ENCODE assay signal across 20 cellular contexts in the genomic region with DNA sequence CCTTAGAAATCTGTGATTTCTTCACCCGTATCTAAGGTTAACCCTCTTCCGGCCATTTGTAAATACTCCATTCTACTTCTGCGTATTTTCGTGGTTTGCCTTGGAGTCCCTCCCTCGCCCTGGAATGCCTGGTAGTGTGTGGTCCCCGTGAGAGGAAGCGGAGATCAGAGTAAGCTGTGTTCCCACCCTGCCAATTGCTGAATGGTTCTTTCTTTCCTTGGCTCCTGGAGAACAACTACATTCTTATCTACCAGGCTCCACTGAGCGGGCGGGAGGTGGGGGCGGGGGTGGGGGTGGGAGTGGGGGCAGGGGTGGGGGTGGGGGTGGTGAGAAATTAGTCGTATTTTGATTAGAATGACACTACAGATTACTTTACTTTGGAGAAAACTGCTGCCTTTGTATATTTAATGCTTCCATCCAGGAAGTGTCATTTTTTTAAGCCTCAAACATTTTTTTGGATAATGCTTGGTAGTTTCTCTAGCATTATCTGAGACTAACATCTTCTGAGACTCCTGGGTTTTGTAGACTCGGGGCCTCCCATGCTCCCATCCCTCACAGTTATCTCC. TPM values are rescaled to one million over a fixed set of nuclear protein-coding genes. Genes with fewer than 3 reads are reported as not detected.
A peak's percentile ranks its signal among the peaks of the same experiment; 100 is the strongest.
DNase-seq lines count a peak whose midpoint lies in the region; ATAC-seq, FAIRE-seq and TF ChIP-seq lines count a peak whose summit lies in the region.
"Had no signal": no experiment of that assay in that cellular context is flagged by ENCODE, and none has a peak within 500 bp of the region (broad histone marks: within the 10 kb centered on the region; RNA-seq: fewer than 3 reads in every experiment).

No MANE protein-coding gene starts in this region.

- H3F3A ChIP-seq in GM23338 (replicated peaks; ENCODE audit: low read depth), result no peaks in the 10 kb centered on the region

- H3K4me3 ChIP-seq in GM23338 (no peak overlapping the region), pancreas (no peak overlapping the region)
- H3K4me3 ChIP-seq: vagina had no signal

- intact Hi-C loops in pancreas (cut with DNase I), result no loop called here
- intact Hi-C loops in activated T-helper 1 cell treated with anti-CD3 and anti-CD28 coated beads, Interleukin-12 subunit alpha, Interleukin-12 subunit beta, Interleukin-2, Interleukin-4 antibody, amounts not matched to agents 30 ng/mL and 10 ng/mL and 1 ng/mL, durations not matched to agents 14 hours and 24 hours and 36 hours (cut with micrococcal nuclease), result no loop called here

- H4K20me1 ChIP-seq in GM23338 (replicated peaks; ENCODE audit: insufficient read depth), result no peaks in the 10 kb centered on the region; the same call in 1 of the 2 replicates

- no peaks in the 10 kb centered on the region for H3K9me2 ChIP-seq in GM23338 (ENCODE audit: insufficient read depth)

- no peak overlapping the region for H2AFZ ChIP-seq in GM23338

- WGBS in pancreas, 2 donors, result 63 to 67% methylated on average over 12 of the region's 12 CpGs

- H3K27me3 ChIP-seq in GM23338 (ENCODE audit: insufficient read depth), result no peaks in the 10 kb centered on the region
- no peaks in the 10 kb centered on the region for H3K27me3 ChIP-seq in pancreas
- H3K27me3 ChIP-seq: vagina had no signal

- ATAC-seq in GM23338 (peak; percentile 61), pancreas (peak in 2 of 4 donors; percentile 46 to 70), GM18873 (IDR thresholded peaks at IDR 0.05; ENCODE audit: low FRiP score, unreplicated experiment) (no peak)
- ATAC-seq: activated T-cell treated with anti-CD3 and anti-CD28 coated beads, Interleukin-2, amount 50 U/mL, for 72 hours; left ventricle myocardium superior had no signal

- H3K27ac ChIP-seq in GM23338 (ENCODE audit: low read depth), result no peak overlapping the region; the same call in 1 of the 2 replicates
- peak overlapping the region in 3 of 4 donors; percentile 16 to 37 (median 28) for H3K27ac ChIP-seq in pancreas
- H3K27ac ChIP-seq: vagina had no signal

- no peak overlapping the region for H3K4me3 Mint-ChIP-seq in GM23338
- no peak overlapping the region for H3K4me3 Mint-ChIP-seq in activated T-helper 1 cell treated with anti-CD3 and anti-CD28 coated beads, Interleukin-12 subunit alpha, Interleukin-12 subunit beta, Interleukin-2, Interleukin-4 antibody, amounts not matched to agents 30 ng/mL and 10 ng/mL and 1 ng/mL, durations not matched to agents 14 hours and 24 hours and 36 hours
- H3K4me3 Mint-ChIP-seq: activated T-cell treated with anti-CD3 and anti-CD28 coated beads, Interleukin-2, amount 50 U/mL, for 72 hours had no signal

- no peaks in the 10 kb centered on the region for H3K9me3 ChIP-seq in pancreas
- H3K9me3 ChIP-seq: vagina had no signal

- H3K36me3 Mint-ChIP-seq in GM23338 (ENCODE audit: low read depth), result no peaks in the 10 kb centered on the region; the same call in 2 of the 3 replicates
- H3K36me3 Mint-ChIP-seq in activated T-helper 1 cell treated with anti-CD3 and anti-CD28 coated beads, Interleukin-12 subunit alpha, Interleukin-12 subunit beta, Interleukin-2, Interleukin-4 antibody, amounts not matched to agents 30 ng/mL and 10 ng/mL and 1 ng/mL, durations not matched to agents 14 hours and 24 hours and 36 hours (ENCODE audit: low read depth), result peaks cover 6% of the 10 kb centered on the region
- H3K36me3 Mint-ChIP-seq: IgD-negative memory B cell had no signal

- H3K4me1 ChIP-seq in GM23338 (ENCODE audit: insufficient read depth), result no peaks in the 10 kb centered on the region
- no peaks in the 10 kb centered on the region for H3K4me1 ChIP-seq in pancreas
- H3K4me1 ChIP-seq: vagina had no signal

- H3K27ac Mint-ChIP-seq in GM23338, result no peak overlapping the region
- H3K27ac Mint-ChIP-seq in activated T-helper 1 cell treated with anti-CD3 and anti-CD28 coated beads, Interleukin-12 subunit alpha, Interleukin-12 subunit beta, Interleukin-2, Interleukin-4 antibody, amounts not matched to agents 30 ng/mL and 10 ng/mL and 1 ng/mL, durations not matched to agents 14 hours and 24 hours and 36 hours, result no peak overlapping the region
- H3K27ac Mint-ChIP-seq: activated T-cell treated with anti-CD3 and anti-CD28 coated beads, Interleukin-2, amount 50 U/mL, for 72 hours; IgD-negative memory B cell had no signal

- FAIRE-seq in pancreas (lab: Jason Lieb, UNC), result no peak
- FAIRE-seq: small intestine, TTC549 had no signal

- peaks cover 12% of the 10 kb centered on the region for H3K27me3 Mint-ChIP-seq in GM23338 (ENCODE audit: insufficient read depth, low read depth, poor library complexity)
- H3K27me3 Mint-ChIP-seq in activated T-helper 1 cell treated with anti-CD3 and anti-CD28 coated beads, Interleukin-12 subunit alpha, Interleukin-12 subunit beta, Interleukin-2, Interleukin-4 antibody, amounts not matched to agents 30 ng/mL and 10 ng/mL and 1 ng/mL, durations not matched to agents 14 hours and 24 hours and 36 hours (ENCODE audit: insufficient read depth), result no peaks in the 10 kb centered on the region
- H3K27me3 Mint-ChIP-seq: IgD-negative memory B cell had no signal

- no peaks in the 10 kb centered on the region for H3K9me3 Mint-ChIP-seq in GM23338
- no peaks in the 10 kb centered on the region for H3K9me3 Mint-ChIP-seq in activated T-helper 1 cell treated with anti-CD3 and anti-CD28 coated beads, Interleukin-12 subunit alpha, Interleukin-12 subunit beta, Interleukin-2, Interleukin-4 antibody, amounts not matched to agents 30 ng/mL and 10 ng/mL and 1 ng/mL, durations not matched to agents 14 hours and 24 hours and 36 hours
- H3K9me3 Mint-ChIP-seq: activated T-cell treated with anti-CD3 and anti-CD28 coated beads, Interleukin-2, amount 50 U/mL, for 72 hours; IgD-negative memory B cell had no signal

- H3K36me3 ChIP-seq in GM23338 (ENCODE audit: insufficient read depth), result no peaks in the 10 kb centered on the region
- H3K36me3 ChIP-seq in pancreas, result no peaks in the 10 kb centered on the region
- H3K36me3 ChIP-seq: vagina had no signal

- TF ChIP-seq CTCF in GM23338 (conservative IDR thresholded peaks at IDR 0.05; ENCODE audit: low read depth in 2 of 2), result no peak
- no peak for TF ChIP-seq CTCF in pancreas (IDR thresholded peaks at IDR 0.05)

- no peaks in the 10 kb centered on the region for H3K79me2 ChIP-seq in GM23338 (replicated peaks; ENCODE audit: insufficient read depth)

- DNase-seq in GM23338 (ENCODE audit: low spot score), result peak; percentile 59
- peak; percentile 88 for DNase-seq in amniotic epithelial cell (ENCODE audit: low read depth)
- peak; percentile 71 for DNase-seq in iris pigment epithelial cell (ENCODE audit: low read depth)
- DNase-seq in pancreas, result no peak
- DNase-seq in cortex of kidney (lab: John Stamatoyannopoulos, UW), result no peak
- no peak for DNase-seq in activated T-helper 1 cell treated with anti-CD3 and anti-CD28 coated beads, Interleukin-12 subunit alpha, Interleukin-12 subunit beta, Interleukin-2, Interleukin-4 antibody, amounts not matched to agents 30 ng/mL and 10 ng/mL and 1 ng/mL, durations not matched to agents 14 hours and 24 hours and 36 hours (ENCODE audit: low spot score)
- DNase-seq in G401 (ENCODE audit: low spot score), result no peak
- DNase-seq: activated CD4-positive, alpha-beta T cell treated with anti-CD3 and anti-CD28 coated beads, Interleukin-2, amount 50 U/mL, for 48 hours; activated T-cell treated with anti-CD3 and anti-CD28 coated beads, Interleukin-2, amount 50 U/mL, for 72 hours; dermis blood vessel endothelial cell; GOT3; left ventricle myocardium superior; NCI-H1105; SHP77 treated with DMSO at 0.1 percent for 48 hours; small intestine; stimulated activated naive CD4-positive, alpha-beta T cell treated with Interleukin-2 at 50 U/mL for 16 hours had no signal

- in situ Hi-C loops in G401 (cut with HindIII; ENCODE audit: low sequenced_read_pairs), result no loop called here

- H3K4me2 ChIP-seq in GM23338, result 0 out of 2 replicates have a peak overlapping the region, but pooled peaks have one; percentile 32

- H3K4me1 Mint-ChIP-seq in GM23338, result peaks cover 21% of the 10 kb centered on the region
- peaks cover 17% of the 10 kb centered on the region for H3K4me1 Mint-ChIP-seq in activated T-helper 1 cell treated with anti-CD3 and anti-CD28 coated beads, Interleukin-12 subunit alpha, Interleukin-12 subunit beta, Interleukin-2, Interleukin-4 antibody, amounts not matched to agents 30 ng/mL and 10 ng/mL and 1 ng/mL, durations not matched to agents 14 hours and 24 hours and 36 hours (ENCODE audit: low read depth)
- H3K4me1 Mint-ChIP-seq: IgD-negative memory B cell had no signal

RNA-seq across cellular contexts. Expression of gene FASN, which starts 20.9 kb away (rescaled TPM):
- total RNA-seq in GM23338 (2014; rRNA removed; shearing (Covaris generic)), result 692 and 849 TPM in 2 replicates
- polyA plus RNA-seq in GM23338 (2016; fragmentation: Nextera tagmentation; extraction: Ambion mirVana), result 110 and 120 TPM in 2 replicates
- 10 to 100 TPM; 12.4 to 69.4 (median 31.5) TPM for total RNA-seq in pancreas
- polyA plus RNA-seq in pancreas, result 10 to 100 TPM; 31.8 to 50.2 TPM
- total RNA-seq in activated T-helper 1 cell treated with anti-CD3 and anti-CD28 coated beads, Interleukin-12 subunit alpha, Interleukin-12 subunit beta, Interleukin-2, Interleukin-4 antibody, amounts not matched to agents 30 ng/mL and 10 ng/mL and 1 ng/mL, durations not matched to agents 14 hours and 24 hours and 36 hours, result 415 and 421 TPM in 2 replicates
- total RNA-seq in G401 (2014; rRNA removed; shearing (Covaris generic)), result 333 and 346 TPM in 2 replicates

RNA-seq across cellular contexts. Expression of gene DUS1L, which starts 53.3 kb away (rescaled TPM):
- total RNA-seq in GM23338 (2014; rRNA removed; shearing (Covaris generic)), result 110 and 122 TPM in 2 replicates
- polyA plus RNA-seq in GM23338 (2016; fragmentation: Nextera tagmentation; extraction: Ambion mirVana), result 66.0 and 105 TPM in 2 replicates
- total RNA-seq in pancreas, result 10 to 100 TPM; 56.0 to 89.2 (median 63.7) TPM
- polyA plus RNA-seq in pancreas, result 100 to 1,000 TPM; 138 to 186 TPM
- 231 and 235 TPM in 2 replicates for total RNA-seq in activated T-helper 1 cell treated with anti-CD3 and anti-CD28 coated beads, Interleukin-12 subunit alpha, Interleukin-12 subunit beta, Interleukin-2, Interleukin-4 antibody, amounts not matched to agents 30 ng/mL and 10 ng/mL and 1 ng/mL, durations not matched to agents 14 hours and 24 hours and 36 hours
- 140 and 144 TPM in 2 replicates for total RNA-seq in G401 (2014; rRNA removed; shearing (Covaris generic))

Comparison
In these comparisons a context has a peak if more than half of its experiments do, and no peak if none do; other contexts are left out.
1. DNase-seq: peak in GM23338 (single experiment), amniotic epithelial cell (single experiment) and iris pigment epithelial cell (single experiment); none in pancreas (0 of 6), cortex of kidney (single experiment), activated T-helper 1 cell treated with anti-CD3 and anti-CD28 coated beads, Interleukin-12 subunit alpha, Interleukin-12 subunit beta, Interleukin-2, Interleukin-4 antibody, amounts not matched to agents 30 ng/mL and 10 ng/mL and 1 ng/mL, durations not matched to agents 14 hours and 24 hours and 36 hours (single experiment) and G401 (single experiment).